12 cellular contexts compared by ENCODE assay signal in genomic region chr4:89949782-89950387, GRCh38. TPM values are rescaled to one million over a fixed set of nuclear protein-coding genes. Genes with fewer than 3 reads are reported as not detected.
DNase-seq lines count a peak whose midpoint lies in the region; ATAC-seq and TF ChIP-seq lines count a peak whose summit lies in the region.
"Had no signal": no experiment of that assay in that cellular context is flagged by ENCODE, and none has a peak within 500 bp of the region (broad histone marks: within the 10 kb centered on the region; RNA-seq: fewer than 3 reads in every experiment).

No MANE protein-coding gene starts in this region.

- no peaks in the 10 kb centered on the region for H4K20me1 ChIP-seq in HCT116 (ENCODE audit: insufficient read depth)

- no peak overlapping the region for H3K27ac Mint-ChIP-seq in nephron progenitor cell

- no peaks in the 10 kb centered on the region for H3K9me3 Mint-ChIP-seq in nephron progenitor cell

- no peaks in the 10 kb centered on the region for H3K27me3 ChIP-seq in HCT116 (ENCODE audit: insufficient read depth, low read length)
- H3K27me3 ChIP-seq in Peyer's patch: no peaks in the 10 kb centered on the region

- H3K79me2 ChIP-seq in HCT116 (ENCODE audit: insufficient read depth, low read length): no peaks in the 10 kb centered on the region

- no peak overlapping the region for H3K9ac ChIP-seq in HCT116 (ENCODE audit: low read length)

- TF ChIP-seq CTCF in HCT116 (IDR thresholded peaks at IDR 0.05 in 2 of 3, conservative IDR thresholded peaks at IDR 0.05 in 1 of 3; ENCODE audit: borderline replicate concordance in 1 of 3, insufficient read depth in 1 of 3, low read depth in 2 of 3, low read length in 2 of 3): peak; percentile 32 to 67 (median 50); a peak in 5 of 6 replicates
- peak in 4 of 6 experiments; percentile 15 to 58 (median 53) for TF ChIP-seq CTCF in Peyer's patch (IDR thresholded peaks at IDR 0.05)
- TF ChIP-seq CTCF in nephron progenitor cell (IDR thresholded peaks at IDR 0.05): peak; percentile 9

- H3K27ac ChIP-seq in HCT116 (ENCODE audit: low read depth, low read length) (no peak overlapping the region), Peyer's patch (no peak overlapping the region)

- intact Hi-C loops in HCT116 (cut with micrococcal nuclease): loop anchor here (2.0 kb wide), 1 partner anchor 343 kb away; no protein-coding TSS in a partner anchor

- H3K9me2 ChIP-seq in HCT116 (ENCODE audit: insufficient read depth): no peaks in the 10 kb centered on the region

- peak; percentile 64 for TF ChIP-seq RAD21 in HCT116 (IDR thresholded peaks at IDR 0.05; ENCODE audit: low read depth)

- H3K4me2 ChIP-seq in HCT116 (ENCODE audit: low read length): no peak overlapping the region

- H3K27me3 Mint-ChIP-seq in nephron progenitor cell (ENCODE audit: low read depth, poor library complexity): peaks cover 8% of the 10 kb centered on the region

- no peak overlapping the region for H3K4me3 ChIP-seq in HCT116 (replicated peaks in 1 of 2; ENCODE audit: low read depth in 1 of 2, low read length in 2 of 2)
- H3K4me3 ChIP-seq in Peyer's patch: no peak overlapping the region

- peak overlapping the region; percentile 12 for H2AFZ ChIP-seq in HCT116 (ENCODE audit: low read depth, low read length, poor library complexity, severe bottlenecking)

- no peak for TF ChIP-seq POLR2A in HCT116 (IDR thresholded peaks at IDR 0.05; ENCODE audit: borderline replicate concordance, extremely low read depth, insufficient read depth, insufficient read length)
- TF ChIP-seq POLR2A in Peyer's patch (IDR thresholded peaks at IDR 0.05): no peak

- no peaks in the 10 kb centered on the region for H3K4me1 ChIP-seq in HCT116 (ENCODE audit: control insufficient read depth in 1 of 2, insufficient read depth in 2 of 2, low read length in 2 of 2)
- no peaks in the 10 kb centered on the region for H3K4me1 ChIP-seq in Peyer's patch

- DNase-seq in DMS 273 (lab: John Stamatoyannopoulos, UW; ENCODE audit: unreplicated experiment) (peak; percentile 9), DMS 273 treated with DMSO at 0.1 percent for 48 hours (lab: John Stamatoyannopoulos, UW) (no peak), HCT116 (ENCODE audit: low read depth, low spot score) (no peak), Peyer's patch (no peak), nephron progenitor cell (no peak), NCI-H1417 treated with DMSO at 0.1 percent for 48 hours (lab: John Stamatoyannopoulos, UW) (no peak), RPMI8226 (no peak)
- DNase-seq: 8988T; activated effector memory CD4-positive, alpha-beta T cell treated with Interleukin-2 at 50 U/mL for 16 hours; NCI-H146; T1000 had no signal

- RAD21 ChIA-PET in HCT116 (lab: Charles Lee; ENCODE audit: low non-redundant PET in 1 of 2, low total read pairs in 2 of 2, uncharacterized antibody in 2 of 2, unreplicated experiment in 2 of 2): no interaction called here

- ATAC-seq in HCT116: peak; percentile 64; the same call in 1 of the 2 replicates
- no peak for ATAC-seq in HG03045 (IDR thresholded peaks at IDR 0.05; ENCODE audit: unreplicated experiment)

- CTCF ChIA-PET in HCT116 (lab: Charles Lee): no interaction called here

- POLR2A ChIA-PET in HCT116 (lab: Charles Lee): no interaction called here

- BruUV-seq in HCT116 (replicated peaks; lab: Mats Ljungman, UMichigan): no TSS peak

- H3K4me1 Mint-ChIP-seq in nephron progenitor cell: no peaks in the 10 kb centered on the region

- H3K36me3 ChIP-seq in HCT116 (ENCODE audit: control insufficient read depth in 1 of 2, insufficient read depth in 2 of 2, low read length in 2 of 2): no peaks in the 10 kb centered on the region
- no peaks in the 10 kb centered on the region for H3K36me3 ChIP-seq in Peyer's patch

- no peaks in the 10 kb centered on the region for H3K36me3 Mint-ChIP-seq in nephron progenitor cell (ENCODE audit: low read depth)

- no peak overlapping the region for H3K4me3 Mint-ChIP-seq in nephron progenitor cell

- H3K9me3 ChIP-seq in HCT116 (ENCODE audit: control insufficient read depth in 1 of 2, insufficient read depth in 1 of 2, low read depth in 1 of 2, low read length in 2 of 2) (no peaks in the 10 kb centered on the region), Peyer's patch (no peaks in the 10 kb centered on the region)

TF ChIP-seq in HCT116, 20 proteins besides CTCF, POLR2A, EP300 and RAD21:
- TF ChIP-seq ELF1 (IDR thresholded peaks at IDR 0.05; ENCODE audit: borderline replicate concordance, low read depth) (no peak), FOSL1 (IDR thresholded peaks at IDR 0.05; ENCODE audit: low read depth) (no peak), ZNF274 (IDR thresholded peaks at IDR 0.05; ENCODE audit: low read depth, low read length) (no peak), EZH2phosphoT487 (IDR thresholded peaks at IDR 0.05; ENCODE audit: borderline replicate concordance) (no peak), ATF3 (IDR thresholded peaks at IDR 0.05) (no peak), SRF (IDR thresholded peaks at IDR 0.05; ENCODE audit: low read depth) (no peak), SP1 (IDR thresholded peaks at IDR 0.05; ENCODE audit: low read depth) (no peak), EZH2 (IDR thresholded peaks at IDR 0.05) (no peak), ZFX (IDR thresholded peaks at IDR 0.05) (no peak), JUND (IDR thresholded peaks at IDR 0.05) (no peak), YY1 (IDR thresholded peaks at IDR 0.05; ENCODE audit: extremely low read depth, insufficient replicate concordance, low read depth, low read length) (no peak), CEBPB (IDR thresholded peaks at IDR 0.05; ENCODE audit: low read depth) (no peak), POLR2AphosphoS5 (IDR thresholded peaks at IDR 0.05; ENCODE audit: low read depth, low read length) (no peak), REST (IDR thresholded peaks at IDR 0.05; ENCODE audit: low read depth) (no peak)
- TF ChIP-seq, protein P1, sequence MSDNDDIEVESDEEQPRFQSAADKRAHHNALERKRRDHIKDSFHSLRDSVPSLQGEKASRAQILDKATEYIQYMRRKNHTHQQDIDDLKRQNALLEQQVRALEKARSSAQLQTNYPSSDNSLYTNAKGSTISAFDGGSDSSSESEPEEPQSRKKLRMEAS (IDR thresholded peaks at IDR 0.05): no peak
TF ChIP-seq in HCT116: peak in this region for 0.

RNA-seq across cellular contexts. Expression of gene MMRN1, which starts 55.2 kb away (rescaled TPM):
- 0.12 TPM for total RNA-seq in HCT116 (2021; ENCODE audit: unreplicated experiment)
- 0.01 and 0.04 TPM in 2 replicates for polyA plus RNA-seq in HCT116 (2012)
- total RNA-seq in Peyer's patch: 10 to 100 TPM; 13.5 to 30.2 (median 22.2) TPM

Comparison
In these comparisons a context has a peak if more than half of its experiments do, and no peak if none do; other contexts are left out.
1. RNA of gene MMRN1, which starts 55.2 kb away (total RNA-seq): 13.5 to 30.2 TPM in Peyer's patch; 0.12 TPM in HCT116 (single experiment); every median in the first group is over 10 times any median in the second.
2. Peak in every context shown above with its lines, with median percentiles within 50 percentile points of each other: CTCF ChIP-seq.